13 cellular contexts compared by ENCODE assay signal in genomic region chr2:55150834-55151233, GRCh38.
DNase-seq lines count a peak whose midpoint lies in the region; ATAC-seq and TF ChIP-seq lines count a peak whose summit lies in the region.
"Had no signal": no experiment of that assay in that cellular context is flagged by ENCODE, and none has a peak within 500 bp of the region (broad histone marks: within the 10 kb centered on the region; RNA-seq: fewer than 3 reads in every experiment).

No MANE protein-coding gene starts in this region.

- no peaks in the 10 kb centered on the region for H3K9me3 Mint-ChIP-seq in activated B cell treated with CpG ODN at 0.5 μM for 24 hours

- intact Hi-C loops in activated B cell treated with CpG ODN at 0.5 μM for 24 hours (cut with micrococcal nuclease) (loop anchor here (5.0 kb wide), 2 partner anchors 34 to 99 kb away; partner anchors contain the start of gene RTN4), left colon (cut with DNase I, micrococcal nuclease) (no loop called here)

- no peak overlapping the region for H3K4me3 Mint-ChIP-seq in activated B cell treated with CpG ODN at 0.5 μM for 24 hours
- H3K4me3 Mint-ChIP-seq: activated CD8-positive, alpha-beta memory T cell treated with anti-CD3 and anti-CD28 coated beads, Interleukin-2, amount 10 ng/mL, durations not matched to agents 7 days and 5 days had no signal

- peaks cover 54% of the 10 kb centered on the region for H3K4me1 Mint-ChIP-seq in activated B cell treated with CpG ODN at 0.5 μM for 24 hours
- H3K4me1 Mint-ChIP-seq: activated CD8-positive, alpha-beta memory T cell treated with anti-CD3 and anti-CD28 coated beads, Interleukin-2, amount 10 ng/mL, durations not matched to agents 7 days and 5 days had no signal

- POLR2A ChIA-PET in activated B cell treated with CpG ODN at 0.5 μM for 24 hours (lab: Charles Lee): interaction anchor here (0.6 to 4.8 kb wide), 6 partner anchors 14 to 1098 kb away, joined by 5 to 45 read pairs (median 7); partner anchors contain the start of gene RTN4

- peak; percentile 59 for DNase-seq in GM12865 (ENCODE audit: low read depth)
- DNase-seq in activated B cell treated with CpG ODN at 0.5 μM for 24 hours: no peak
- no peak for DNase-seq in GOT3 (lab: John Stamatoyannopoulos, UW)
- DNase-seq in activated T-cell treated with anti-CD3 and anti-CD28 coated beads, Interleukin-2, amount 50 U/mL, for 48 hours: no peak
- no peak for DNase-seq in left colon
- DNase-seq in omental fat pad (ENCODE audit: low spot score): no peak
- DNase-seq: activated CD8-positive, alpha-beta memory T cell treated with anti-CD3 and anti-CD28 coated beads, Interleukin-2, amount 10 ng/mL, durations not matched to agents 7 days and 5 days; brain microvascular endothelial cell; foreskin melanocyte; stimulated activated CD4-positive, alpha-beta T cell treated with anti-CD3 and anti-CD28 coated beads, Interleukin-4, amount 100 ng/mL, for 24 hours had no signal

- CTCF ChIA-PET in activated B cell treated with CpG ODN at 0.5 μM for 24 hours (lab: Charles Lee): interaction anchor here (3.1 kb wide), 1 partner anchor 17 kb away, joined by 16 read pairs; no protein-coding TSS in a partner anchor

- peak overlapping the region; percentile 84 for H3K27ac Mint-ChIP-seq in activated B cell treated with CpG ODN at 0.5 μM for 24 hours
- H3K27ac Mint-ChIP-seq: activated CD8-positive, alpha-beta memory T cell treated with anti-CD3 and anti-CD28 coated beads, Interleukin-2, amount 10 ng/mL, durations not matched to agents 7 days and 5 days had no signal

- H3K4me3 ChIP-seq in GM12865 (ENCODE audit: low read depth, low read length): no peak overlapping the region
- H3K4me3 ChIP-seq: BLaER1 had no signal

- no peaks in the 10 kb centered on the region for H3K27me3 Mint-ChIP-seq in activated B cell treated with CpG ODN at 0.5 μM for 24 hours
- H3K27me3 Mint-ChIP-seq: activated CD8-positive, alpha-beta memory T cell treated with anti-CD3 and anti-CD28 coated beads, Interleukin-2, amount 10 ng/mL, durations not matched to agents 7 days and 5 days had no signal

- H3K36me3 Mint-ChIP-seq in activated B cell treated with CpG ODN at 0.5 μM for 24 hours (ENCODE audit: low read depth): no peaks in the 10 kb centered on the region

- TF ChIP-seq CTCF in GM12865 (IDR thresholded peaks at IDR 0.05; ENCODE audit: insufficient read depth, low read depth, low read length, missing control alignments) (no peak), activated B cell treated with CpG ODN at 0.5 μM for 24 hours (IDR thresholded peaks at IDR 0.05) (no peak), omental fat pad (IDR thresholded peaks at IDR 0.05) (no peak)

- ATAC-seq in GM21367 (IDR thresholded peaks at IDR 0.05; ENCODE audit: unreplicated experiment): peak; percentile 71
- peak; percentile 67 for ATAC-seq in HG03135 (IDR thresholded peaks at IDR 0.05; ENCODE audit: unreplicated experiment)
- peak; percentile 89 for ATAC-seq in activated B cell treated with CpG ODN at 0.5 μM for 24 hours (ENCODE audit: low read depth)
- ATAC-seq in left colon: no peak
- ATAC-seq in omental fat pad (ENCODE audit: low FRiP score): no peak
- ATAC-seq: activated CD8-positive, alpha-beta memory T cell treated with anti-CD3 and anti-CD28 coated beads, Interleukin-2, amount 10 ng/mL, durations not matched to agents 7 days and 5 days had no signal

Comparison
In these comparisons a context has a peak if more than half of its experiments do, and no peak if none do; other contexts are left out.
1. ATAC-seq: peak in GM21367 (single experiment), HG03135 (single experiment) and activated B cell treated with CpG ODN at 0.5 μM for 24 hours (single experiment); none in left colon (single experiment) and omental fat pad (single experiment).